1 cellular context compared by ENCODE assay signal in the genomic region with DNA sequence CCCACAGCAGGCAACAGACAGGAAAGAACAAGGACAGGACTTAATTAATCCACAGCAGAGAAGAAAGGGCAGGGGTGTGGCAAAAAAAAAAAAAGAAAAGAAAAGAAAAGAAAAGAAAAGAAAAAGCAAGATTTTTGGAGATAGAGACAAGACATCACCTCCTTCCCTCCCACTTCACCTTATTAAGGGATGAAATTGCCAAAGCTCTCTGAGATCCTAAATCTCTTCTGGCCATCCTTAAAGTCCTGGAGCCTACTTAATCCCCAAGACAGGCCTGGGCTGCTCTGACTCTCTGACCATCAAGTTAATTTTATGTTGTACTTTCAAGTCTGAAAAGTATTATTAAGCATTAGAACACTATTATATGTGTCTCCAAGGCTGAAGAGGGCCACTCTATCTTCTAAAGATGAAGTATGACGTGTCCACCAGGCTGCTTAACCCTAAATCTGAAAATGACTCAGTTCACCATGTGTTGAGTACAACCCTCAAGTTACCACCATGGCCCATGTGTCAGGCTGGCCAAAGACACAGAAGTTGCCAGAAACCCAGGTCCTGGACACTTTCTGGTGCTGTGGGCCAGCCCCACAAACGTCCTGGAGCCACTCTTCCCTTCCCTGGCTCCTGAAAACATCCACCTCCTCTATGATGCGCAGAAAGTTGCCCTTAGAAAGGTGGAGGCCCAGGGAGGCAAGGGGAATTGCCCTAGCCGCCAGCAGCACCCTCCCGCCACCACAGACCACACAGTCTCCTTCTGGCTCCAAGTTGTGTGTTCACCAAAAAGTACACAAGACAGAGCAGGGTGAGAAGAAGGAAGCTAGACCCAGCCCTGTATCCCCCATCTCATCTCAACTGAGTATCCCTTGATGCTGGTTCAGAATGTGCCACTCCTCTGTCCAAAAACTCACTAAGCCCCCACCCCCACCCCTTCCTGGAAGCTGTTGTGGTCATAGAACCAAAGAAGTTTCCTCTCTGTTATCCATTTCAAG.
TF ChIP-seq lines count a peak whose summit lies in the region.

No MANE protein-coding gene starts in this region.

TF ChIP-seq in K562, 482 proteins besides CTCF, POLR2A, EP300 and RAD21 (continued from another document):
- TF ChIP-seq, protein P1, sequence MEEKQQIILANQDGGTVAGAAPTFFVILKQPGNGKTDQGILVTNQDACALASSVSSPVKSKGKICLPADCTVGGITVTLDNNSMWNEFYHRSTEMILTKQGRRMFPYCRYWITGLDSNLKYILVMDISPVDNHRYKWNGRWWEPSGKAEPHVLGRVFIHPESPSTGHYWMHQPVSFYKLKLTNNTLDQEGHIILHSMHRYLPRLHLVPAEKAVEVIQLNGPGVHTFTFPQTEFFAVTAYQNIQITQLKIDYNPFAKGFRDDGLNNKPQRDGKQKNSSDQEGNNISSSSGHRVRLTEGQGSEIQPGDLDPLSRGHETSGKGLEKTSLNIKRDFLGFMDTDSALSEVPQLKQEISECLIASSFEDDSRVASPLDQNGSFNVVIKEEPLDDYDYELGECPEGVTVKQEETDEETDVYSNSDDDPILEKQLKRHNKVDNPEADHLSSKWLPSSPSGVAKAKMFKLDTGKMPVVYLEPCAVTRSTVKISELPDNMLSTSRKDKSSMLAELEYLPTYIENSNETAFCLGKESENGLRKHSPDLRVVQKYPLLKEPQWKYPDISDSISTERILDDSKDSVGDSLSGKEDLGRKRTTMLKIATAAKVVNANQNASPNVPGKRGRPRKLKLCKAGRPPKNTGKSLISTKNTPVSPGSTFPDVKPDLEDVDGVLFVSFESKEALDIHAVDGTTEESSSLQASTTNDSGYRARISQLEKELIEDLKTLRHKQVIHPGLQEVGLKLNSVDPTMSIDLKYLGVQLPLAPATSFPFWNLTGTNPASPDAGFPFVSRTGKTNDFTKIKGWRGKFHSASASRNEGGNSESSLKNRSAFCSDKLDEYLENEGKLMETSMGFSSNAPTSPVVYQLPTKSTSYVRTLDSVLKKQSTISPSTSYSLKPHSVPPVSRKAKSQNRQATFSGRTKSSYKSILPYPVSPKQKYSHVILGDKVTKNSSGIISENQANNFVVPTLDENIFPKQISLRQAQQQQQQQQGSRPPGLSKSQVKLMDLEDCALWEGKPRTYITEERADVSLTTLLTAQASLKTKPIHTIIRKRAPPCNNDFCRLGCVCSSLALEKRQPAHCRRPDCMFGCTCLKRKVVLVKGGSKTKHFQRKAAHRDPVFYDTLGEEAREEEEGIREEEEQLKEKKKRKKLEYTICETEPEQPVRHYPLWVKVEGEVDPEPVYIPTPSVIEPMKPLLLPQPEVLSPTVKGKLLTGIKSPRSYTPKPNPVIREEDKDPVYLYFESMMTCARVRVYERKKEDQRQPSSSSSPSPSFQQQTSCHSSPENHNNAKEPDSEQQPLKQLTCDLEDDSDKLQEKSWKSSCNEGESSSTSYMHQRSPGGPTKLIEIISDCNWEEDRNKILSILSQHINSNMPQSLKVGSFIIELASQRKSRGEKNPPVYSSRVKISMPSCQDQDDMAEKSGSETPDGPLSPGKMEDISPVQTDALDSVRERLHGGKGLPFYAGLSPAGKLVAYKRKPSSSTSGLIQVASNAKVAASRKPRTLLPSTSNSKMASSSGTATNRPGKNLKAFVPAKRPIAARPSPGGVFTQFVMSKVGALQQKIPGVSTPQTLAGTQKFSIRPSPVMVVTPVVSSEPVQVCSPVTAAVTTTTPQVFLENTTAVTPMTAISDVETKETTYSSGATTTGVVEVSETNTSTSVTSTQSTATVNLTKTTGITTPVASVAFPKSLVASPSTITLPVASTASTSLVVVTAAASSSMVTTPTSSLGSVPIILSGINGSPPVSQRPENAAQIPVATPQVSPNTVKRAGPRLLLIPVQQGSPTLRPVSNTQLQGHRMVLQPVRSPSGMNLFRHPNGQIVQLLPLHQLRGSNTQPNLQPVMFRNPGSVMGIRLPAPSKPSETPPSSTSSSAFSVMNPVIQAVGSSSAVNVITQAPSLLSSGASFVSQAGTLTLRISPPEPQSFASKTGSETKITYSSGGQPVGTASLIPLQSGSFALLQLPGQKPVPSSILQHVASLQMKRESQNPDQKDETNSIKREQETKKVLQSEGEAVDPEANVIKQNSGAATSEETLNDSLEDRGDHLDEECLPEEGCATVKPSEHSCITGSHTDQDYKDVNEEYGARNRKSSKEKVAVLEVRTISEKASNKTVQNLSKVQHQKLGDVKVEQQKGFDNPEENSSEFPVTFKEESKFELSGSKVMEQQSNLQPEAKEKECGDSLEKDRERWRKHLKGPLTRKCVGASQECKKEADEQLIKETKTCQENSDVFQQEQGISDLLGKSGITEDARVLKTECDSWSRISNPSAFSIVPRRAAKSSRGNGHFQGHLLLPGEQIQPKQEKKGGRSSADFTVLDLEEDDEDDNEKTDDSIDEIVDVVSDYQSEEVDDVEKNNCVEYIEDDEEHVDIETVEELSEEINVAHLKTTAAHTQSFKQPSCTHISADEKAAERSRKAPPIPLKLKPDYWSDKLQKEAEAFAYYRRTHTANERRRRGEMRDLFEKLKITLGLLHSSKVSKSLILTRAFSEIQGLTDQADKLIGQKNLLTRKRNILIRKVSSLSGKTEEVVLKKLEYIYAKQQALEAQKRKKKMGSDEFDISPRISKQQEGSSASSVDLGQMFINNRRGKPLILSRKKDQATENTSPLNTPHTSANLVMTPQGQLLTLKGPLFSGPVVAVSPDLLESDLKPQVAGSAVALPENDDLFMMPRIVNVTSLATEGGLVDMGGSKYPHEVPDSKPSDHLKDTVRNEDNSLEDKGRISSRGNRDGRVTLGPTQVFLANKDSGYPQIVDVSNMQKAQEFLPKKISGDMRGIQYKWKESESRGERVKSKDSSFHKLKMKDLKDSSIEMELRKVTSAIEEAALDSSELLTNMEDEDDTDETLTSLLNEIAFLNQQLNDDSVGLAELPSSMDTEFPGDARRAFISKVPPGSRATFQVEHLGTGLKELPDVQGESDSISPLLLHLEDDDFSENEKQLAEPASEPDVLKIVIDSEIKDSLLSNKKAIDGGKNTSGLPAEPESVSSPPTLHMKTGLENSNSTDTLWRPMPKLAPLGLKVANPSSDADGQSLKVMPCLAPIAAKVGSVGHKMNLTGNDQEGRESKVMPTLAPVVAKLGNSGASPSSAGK (IDR thresholded peaks at IDR 0.05): 0 out of 2 replicates have a peak, but pooled peaks have one; percentile 17
- peak; percentile 66 for TF ChIP-seq KDM5B (IDR thresholded peaks at IDR 0.05; ENCODE audit: insufficient replicate concordance, low read depth, low read length)
- TF ChIP-seq HDAC1 (IDR thresholded peaks at IDR 0.05): 0 out of 4 replicates have a peak, but pooled peaks of 1 of the 2 experiments have one; percentile 28
